ENCODE assay signal across 1 cellular context in genomic region chr11:123061403-123062157, GRCh38.
TF ChIP-seq lines count a peak whose summit lies in the region.

HSPA8 (minus strand) TSS chr11:123062136; CDS start chr11:123061324, 812 bp downstream.

TF ChIP-seq in HEK293, 187 proteins besides CTCF, POLR2A, EP300 and RAD21 (continued from another document):
- TF ChIP-seq ZBTB6 (tag by site-specific recombination; IDR thresholded peaks at IDR 0.05) = no peak
- no peak for TF ChIP-seq KLF16 (tag by site-specific recombination; IDR thresholded peaks at IDR 0.05)
- TF ChIP-seq ELK4 (IDR thresholded peaks at IDR 0.05; ENCODE audit: borderline replicate concordance, low read depth, low read length) = no peak
- no peak for TF ChIP-seq ZNF175 (tag by site-specific recombination; IDR thresholded peaks at IDR 0.05)
- TF ChIP-seq ZNF501 (tag by site-specific recombination; IDR thresholded peaks at IDR 0.05) = peak; percentile 50; the same call in 1 of the 2 replicates
- no peak for TF ChIP-seq ZNF664 (tag by site-specific recombination; IDR thresholded peaks at IDR 0.05)
- TF ChIP-seq ZNF174 (tag by site-specific recombination; IDR thresholded peaks at IDR 0.05) = no peak
- no peak for TF ChIP-seq ZBTB7A (tag by site-specific recombination; IDR thresholded peaks at IDR 0.05; ENCODE audit: low read depth)
- peak; percentile 74; the same call in 1 of the 2 replicates for TF ChIP-seq ZNF660 (tag by site-specific recombination; IDR thresholded peaks at IDR 0.05)
- no peak for TF ChIP-seq MEIS1 (CRISPR knock-in tag; IDR thresholded peaks at IDR 0.05; ENCODE audit: borderline replicate concordance)
